Comparison of ENCODE assay signal across 11 cellular contexts in genomic region chr1:32925360-32926142, GRCh38. TPM values are rescaled to one million over a fixed set of nuclear protein-coding genes. Genes with fewer than 3 reads are reported as not detected.
DNase-seq lines count a peak whose midpoint lies in the region; ATAC-seq, FAIRE-seq and TF ChIP-seq lines count a peak whose summit lies in the region.
"Had no signal": no experiment of that assay in that cellular context is flagged by ENCODE, and none has a peak within 500 bp of the region (broad histone marks: within the 10 kb centered on the region; RNA-seq: fewer than 3 reads in every experiment).

No MANE protein-coding gene starts in this region.

- H3K4me2 ChIP-seq in keratinocyte (ENCODE audit: control insufficient read depth, extremely low read depth, insufficient read depth, low read depth, low read length), result peak overlapping the region; percentile 54

- no peak for TF ChIP-seq EP300 in upper lobe of left lung (IDR thresholded peaks at IDR 0.05)

- no peaks in the 10 kb centered on the region for H4K20me1 ChIP-seq in keratinocyte (ENCODE audit: control insufficient read depth, extremely low read depth, insufficient read depth, low read length)

- no peaks in the 10 kb centered on the region for H3K9me3 Mint-ChIP-seq in activated naive CD4-positive, alpha-beta T cell treated with anti-CD3 and anti-CD28 coated beads for 36 hours

- H3K27ac ChIP-seq in keratinocyte (ENCODE audit: control insufficient read depth, insufficient read depth, low read length) (no peak overlapping the region), upper lobe of left lung (no peak overlapping the region)
- H3K27ac ChIP-seq: BLaER1 treated with 17β-estradiol and CSF1 and Interleukin-3, amounts not matched to agents 10 nM and 100 nM had no signal

- H3K27me3 Mint-ChIP-seq in activated naive CD4-positive, alpha-beta T cell treated with anti-CD3 and anti-CD28 coated beads for 36 hours (ENCODE audit: low read depth), result peaks cover 51% of the 10 kb centered on the region

- CTCF ChIA-PET in activated naive CD4-positive, alpha-beta T cell treated with anti-CD3 and anti-CD28 coated beads for 36 hours (lab: Charles Lee), result interaction anchor here (0.6 to 0.9 kb wide), 5 partner anchors 46 to 170 kb away, joined by 3 to 4 read pairs (median 3); no protein-coding TSS in a partner anchor

- H3K4me3 ChIP-seq in keratinocyte (ENCODE audit: control insufficient read depth in 2 of 3, extremely low read depth in 1 of 3, insufficient read depth in 2 of 3, low read depth in 1 of 3, low read length in 3 of 3), result no peak overlapping the region
- peak overlapping the region in 2 of 4 donors; percentile 18 to 32 for H3K4me3 ChIP-seq in upper lobe of left lung

- 13 to 17% methylated on average over 24 of the region's 24 CpGs for WGBS in upper lobe of left lung, 2 donors

- peak overlapping the region; percentile 33 for H3K4me3 Mint-ChIP-seq in activated naive CD4-positive, alpha-beta T cell treated with anti-CD3 and anti-CD28 coated beads for 36 hours

- DNase-seq in activated naive CD4-positive, alpha-beta T cell treated with anti-CD3 and anti-CD28 coated beads for 36 hours, result peak; percentile 59
- DNase-seq in activated naive CD4-positive, alpha-beta T cell (lab: John Stamatoyannopoulos, UW), result no peak
- DNase-seq in astrocyte of the hippocampus (ENCODE audit: low read depth, low spot score) (peak; percentile 48), keratinocyte (ENCODE audit: low read depth, low spot score) (no peak), upper lobe of left lung (peak in 1 of 2 donors; percentile 61), activated gamma-delta T cell treated with Interleukin-2 at 50 U/mL for 16 hours (no peak), NK-92 (lab: John Stamatoyannopoulos, UW; ENCODE audit: unreplicated experiment) (no peak)

- H3K4me1 ChIP-seq in keratinocyte (ENCODE audit: control insufficient read depth, extremely low read depth, insufficient read depth, low read length), result peaks cover 4% of the 10 kb centered on the region
- peaks cover 8 to 17% (median 16%) of the 10 kb centered on the region in 4 donors for H3K4me1 ChIP-seq in upper lobe of left lung

- dilution Hi-C loops in keratinocyte (cut with MboI; ENCODE audit: extremely low pct_ligation_motif_present, low sequenced_read_pairs), result no loop called here

- peak; percentile 58 for FAIRE-seq in keratinocyte (lab: Jason Lieb, UNC)
- FAIRE-seq: endometrium had no signal

- H3K36me3 ChIP-seq in keratinocyte (ENCODE audit: control insufficient read depth in 2 of 2, extremely low read depth in 1 of 2, insufficient read depth in 2 of 2, low read length in 2 of 2), result no peaks in the 10 kb centered on the region
- H3K36me3 ChIP-seq in upper lobe of left lung, result no peaks in the 10 kb centered on the region
- H3K36me3 ChIP-seq: BLaER1 treated with 17β-estradiol and CSF1 and Interleukin-3, amounts not matched to agents 10 nM and 100 nM had no signal

- H3K9me1 ChIP-seq in keratinocyte (ENCODE audit: control insufficient read depth, extremely low read depth, insufficient read depth, low read length), result no peaks in the 10 kb centered on the region

- H3K4me1 Mint-ChIP-seq in activated naive CD4-positive, alpha-beta T cell treated with anti-CD3 and anti-CD28 coated beads for 36 hours (ENCODE audit: low read depth), result peaks cover 16% of the 10 kb centered on the region

- H3K27ac Mint-ChIP-seq in activated naive CD4-positive, alpha-beta T cell treated with anti-CD3 and anti-CD28 coated beads for 36 hours, result no peak overlapping the region

- H3K36me3 Mint-ChIP-seq in activated naive CD4-positive, alpha-beta T cell treated with anti-CD3 and anti-CD28 coated beads for 36 hours (ENCODE audit: low read depth), result no peaks in the 10 kb centered on the region

- ATAC-seq in upper lobe of left lung (ENCODE audit: low FRiP score in 2 of 2), result peak; percentile 63 to 79
- ATAC-seq in HG03175 (IDR thresholded peaks at IDR 0.05; ENCODE audit: unreplicated experiment), result no peak

- peaks cover 5% of the 10 kb centered on the region for H3K27me3 ChIP-seq in keratinocyte (ENCODE audit: control insufficient read depth, extremely low read depth, insufficient read depth, low read length)
- peaks cover 0 to 10% (median 2%) of the 10 kb centered on the region in 4 donors for H3K27me3 ChIP-seq in upper lobe of left lung

- H3K9me3 ChIP-seq in keratinocyte (ENCODE audit: control insufficient read depth, low read depth, low read length), result no peaks in the 10 kb centered on the region
- H3K9me3 ChIP-seq in upper lobe of left lung, result no peaks in the 10 kb centered on the region

- intact Hi-C loops in activated naive CD4-positive, alpha-beta T cell treated with anti-CD3 and anti-CD28 coated beads for 36 hours (cut with micrococcal nuclease), result no loop called here

- no peaks in the 10 kb centered on the region for H3K79me2 ChIP-seq in keratinocyte (ENCODE audit: control insufficient read depth, insufficient read depth, low read length)

- no peak overlapping the region for H3K9ac ChIP-seq in keratinocyte (ENCODE audit: control insufficient read depth, extremely low read depth, insufficient read depth, low read length)
- H3K9ac ChIP-seq: BLaER1 treated with 17β-estradiol and CSF1 and Interleukin-3, amounts not matched to agents 10 nM and 100 nM had no signal

- H2AFZ ChIP-seq in keratinocyte (ENCODE audit: control insufficient read depth, low read length), result peak overlapping the region; percentile 39

- TF ChIP-seq POLR2A in upper lobe of left lung (IDR thresholded peaks at IDR 0.05), result no peak

- TF ChIP-seq CTCF in keratinocyte (optimal IDR thresholded peaks at IDR 0.05 in 1 of 3, IDR thresholded peaks at IDR 0.05 in 1 of 3, conservative IDR thresholded peaks at IDR 0.05 in 1 of 3; ENCODE audit: extremely low read depth in 1 of 3, insufficient read depth in 2 of 3, low read length in 3 of 3) (peak in 2 of 3 experiments; percentile 10 to 51), upper lobe of left lung (IDR thresholded peaks at IDR 0.05) (no peak)

RNA-seq across cellular contexts. Expression of gene TMEM54, which starts 24.4 kb away (rescaled TPM):
- total RNA-seq in activated naive CD4-positive, alpha-beta T cell treated with anti-CD3 and anti-CD28 coated beads for 36 hours, result 1 to 10 TPM in 1 of 2 experiments, under 1 TPM in 1; 0.84 to 1.0 TPM
- polyA plus RNA-seq in keratinocyte, result 59.4 to 125 TPM (median 109 TPM) in 3 replicates
- 26.0 TPM for polyA plus RNA-seq in keratinocyte (2011; ENCODE audit: low read depth)
- 129 and 227 TPM in 2 replicates for polyA plus RNA-seq in keratinocyte (2011; cell fraction: cytosol; rRNA removed)
- 39.2 and 55.8 TPM in 2 replicates for polyA plus RNA-seq in keratinocyte (2011; cell fraction: nucleus; rRNA removed)
- polyA plus RNA-seq in keratinocyte (2012; ENCODE audit: low replicate concordance), result 133 and 154 TPM in 2 replicates
- polyA minus RNA-seq in keratinocyte, result 109 to 222 TPM (median 141 TPM) in 3 replicates
- 141 TPM for polyA minus RNA-seq in keratinocyte (2011; cell fraction: cytosol; rRNA and poly(A)+ RNA removed)
- polyA minus RNA-seq in keratinocyte (2011; cell fraction: nucleus; rRNA and poly(A)+ RNA removed), result 17.9 and 19.2 TPM in 2 replicates
- total RNA-seq in upper lobe of left lung, result 10 to 100 TPM; 37.7 to 94.1 (median 58.6) TPM

RNA-seq across cellular contexts. Expression of gene RNF19B, which starts 39.1 kb away (rescaled TPM):
- 10 to 100 TPM; 12.5 to 13.3 TPM for total RNA-seq in activated naive CD4-positive, alpha-beta T cell treated with anti-CD3 and anti-CD28 coated beads for 36 hours
- 31.8 to 48.3 TPM (median 33.5 TPM) in 3 replicates for polyA plus RNA-seq in keratinocyte
- polyA plus RNA-seq in keratinocyte (2011; ENCODE audit: low read depth), result 18.9 TPM
- 31.1 and 31.5 TPM in 2 replicates for polyA plus RNA-seq in keratinocyte (2011; cell fraction: cytosol; rRNA removed)
- polyA plus RNA-seq in keratinocyte (2011; cell fraction: nucleus; rRNA removed), result 26.6 and 29.0 TPM in 2 replicates
- 31.3 and 36.7 TPM in 2 replicates for polyA plus RNA-seq in keratinocyte (2012; ENCODE audit: low replicate concordance)
- polyA minus RNA-seq in keratinocyte, result 31.8 to 54.8 TPM (median 49.1 TPM) in 3 replicates
- 45.1 TPM for polyA minus RNA-seq in keratinocyte (2011; cell fraction: cytosol; rRNA and poly(A)+ RNA removed)
- 20.4 and 24.8 TPM in 2 replicates for polyA minus RNA-seq in keratinocyte (2011; cell fraction: nucleus; rRNA and poly(A)+ RNA removed)
- 10 to 100 TPM; 28.7 to 44.5 (median 37.4) TPM for total RNA-seq in upper lobe of left lung

RNA-seq across cellular contexts. Expression of gene HPCA, which starts 39.3 kb away (rescaled TPM):
- not detected for total RNA-seq in activated naive CD4-positive, alpha-beta T cell treated with anti-CD3 and anti-CD28 coated beads for 36 hours
- not detected in 3 replicates for polyA plus RNA-seq in keratinocyte
- polyA plus RNA-seq in keratinocyte (2011; ENCODE audit: low read depth), result not detected
- polyA plus RNA-seq in keratinocyte (2011; cell fraction: cytosol; rRNA removed), result not detected in 2 replicates
- not detected in 2 replicates for polyA plus RNA-seq in keratinocyte (2011; cell fraction: nucleus; rRNA removed)
- 0.44 and 1.1 TPM in 2 replicates for polyA plus RNA-seq in keratinocyte (2012; ENCODE audit: low replicate concordance)
- polyA minus RNA-seq in keratinocyte, result not detected in 3 replicates
- not detected for polyA minus RNA-seq in keratinocyte (2011; cell fraction: cytosol; rRNA and poly(A)+ RNA removed)
- polyA minus RNA-seq in keratinocyte (2011; cell fraction: nucleus; rRNA and poly(A)+ RNA removed), result not detected in 2 replicates
- not detected for total RNA-seq in upper lobe of left lung
- total RNA-seq: SK-MEL-5 had no signal

RNA-seq across cellular contexts. Expression of gene FNDC5, which starts 54.8 kb away (rescaled TPM):
- not detected for total RNA-seq in activated naive CD4-positive, alpha-beta T cell treated with anti-CD3 and anti-CD28 coated beads for 36 hours
- polyA plus RNA-seq in keratinocyte, result not detected in 3 replicates
- not detected for polyA plus RNA-seq in keratinocyte (2011; ENCODE audit: low read depth)
- polyA plus RNA-seq in keratinocyte (2011; cell fraction: cytosol; rRNA removed), result not detected in 2 replicates
- polyA plus RNA-seq in keratinocyte (2011; cell fraction: nucleus; rRNA removed), result not detected in 2 replicates
- polyA plus RNA-seq in keratinocyte (2012; ENCODE audit: low replicate concordance), result 0.21 TPM in 1 of 2 replicates, not detected in the other
- polyA minus RNA-seq in keratinocyte, result not detected in 3 replicates
- not detected for polyA minus RNA-seq in keratinocyte (2011; cell fraction: cytosol; rRNA and poly(A)+ RNA removed)
- polyA minus RNA-seq in keratinocyte (2011; cell fraction: nucleus; rRNA and poly(A)+ RNA removed), result not detected in 2 replicates
- 10 to 100 TPM in 1 of 6 donors, 1 to 10 TPM in 2, under 1 TPM in 1, not detected in 2; 0.30 to 10.3 (median 2.2) TPM for total RNA-seq in upper lobe of left lung

Comparison
In these comparisons a context has a peak if more than half of its experiments do, and no peak if none do; other contexts are left out.
1. DNase-seq: peak in activated naive CD4-positive, alpha-beta T cell treated with anti-CD3 and anti-CD28 coated beads for 36 hours (single experiment) and astrocyte of the hippocampus (single experiment); none in activated naive CD4-positive, alpha-beta T cell (0 of 4), keratinocyte (single experiment), activated gamma-delta T cell treated with Interleukin-2 at 50 U/mL for 16 hours (single experiment) and NK-92 (single experiment).
2. CTCF ChIP-seq: peak in keratinocyte (2 of 3); none in upper lobe of left lung (0 of 6).
3. RNA of gene TMEM54, which starts 24.4 kb away (total RNA-seq): 37.7 to 94.1 TPM in upper lobe of left lung; 0.84 to 1.0 TPM in activated naive CD4-positive, alpha-beta T cell treated with anti-CD3 and anti-CD28 coated beads for 36 hours; every median in the first group is over 10 times any median in the second.